17 cellular contexts compared by ENCODE assay signal in genomic region chr17:56489980-56490379, GRCh38.
DNase-seq lines count a peak whose midpoint lies in the region; ATAC-seq and TF ChIP-seq lines count a peak whose summit lies in the region.
"Had no signal": no experiment of that assay in that cellular context is flagged by ENCODE, and none has a peak within 500 bp of the region (broad histone marks: within the 10 kb centered on the region; RNA-seq: fewer than 3 reads in every experiment).

No MANE protein-coding gene starts in this region.

- H3K27ac ChIP-seq in C4-2B (peak overlapping the region; percentile 58; the same call in 1 of the 2 replicates), VCaP (peak overlapping the region; percentile 64)
- H3K27ac ChIP-seq: BLaER1 had no signal

- DNase-seq in NCI-H2029 treated with DMSO at 0.1 percent for 48 hours (lab: John Stamatoyannopoulos, UW) (peak; percentile 67), NCI-H2029 (lab: John Stamatoyannopoulos, UW) (no peak), DMS79 (lab: John Stamatoyannopoulos, UW) (peak; percentile 68), HuH-7.5 (ENCODE audit: low spot score) (no peak), NCI-H1417 treated with DMSO at 0.1 percent for 48 hours (lab: John Stamatoyannopoulos, UW) (no peak), left colon (no peak)
- DNase-seq: 8988T; CD8-positive, alpha-beta T cell; COR-L47; DMS 273 treated with DMSO at 0.1 percent for 48 hours; EL; H9 had no signal

- intact Hi-C loops in left colon (cut with DNase I, micrococcal nuclease), result no loop called here

- TF ChIP-seq CTCF in C4-2B (conservative IDR thresholded peaks at IDR 0.05) (no peak), VCaP (conservative IDR thresholded peaks at IDR 0.05) (no peak)

- no peak for ATAC-seq in left colon
- ATAC-seq: CD8-positive, alpha-beta T cell; GM12878; HepG2 had no signal

Comparison
In these comparisons a context has a peak if more than half of its experiments do, and no peak if none do; other contexts are left out.
1. DNase-seq: peak in NCI-H2029 treated with DMSO at 0.1 percent for 48 hours (single experiment) and DMS79 (single experiment); none in NCI-H2029 (single experiment), HuH-7.5 (single experiment), NCI-H1417 treated with DMSO at 0.1 percent for 48 hours (single experiment) and left colon (0 of 2).